In the genomic region with DNA sequence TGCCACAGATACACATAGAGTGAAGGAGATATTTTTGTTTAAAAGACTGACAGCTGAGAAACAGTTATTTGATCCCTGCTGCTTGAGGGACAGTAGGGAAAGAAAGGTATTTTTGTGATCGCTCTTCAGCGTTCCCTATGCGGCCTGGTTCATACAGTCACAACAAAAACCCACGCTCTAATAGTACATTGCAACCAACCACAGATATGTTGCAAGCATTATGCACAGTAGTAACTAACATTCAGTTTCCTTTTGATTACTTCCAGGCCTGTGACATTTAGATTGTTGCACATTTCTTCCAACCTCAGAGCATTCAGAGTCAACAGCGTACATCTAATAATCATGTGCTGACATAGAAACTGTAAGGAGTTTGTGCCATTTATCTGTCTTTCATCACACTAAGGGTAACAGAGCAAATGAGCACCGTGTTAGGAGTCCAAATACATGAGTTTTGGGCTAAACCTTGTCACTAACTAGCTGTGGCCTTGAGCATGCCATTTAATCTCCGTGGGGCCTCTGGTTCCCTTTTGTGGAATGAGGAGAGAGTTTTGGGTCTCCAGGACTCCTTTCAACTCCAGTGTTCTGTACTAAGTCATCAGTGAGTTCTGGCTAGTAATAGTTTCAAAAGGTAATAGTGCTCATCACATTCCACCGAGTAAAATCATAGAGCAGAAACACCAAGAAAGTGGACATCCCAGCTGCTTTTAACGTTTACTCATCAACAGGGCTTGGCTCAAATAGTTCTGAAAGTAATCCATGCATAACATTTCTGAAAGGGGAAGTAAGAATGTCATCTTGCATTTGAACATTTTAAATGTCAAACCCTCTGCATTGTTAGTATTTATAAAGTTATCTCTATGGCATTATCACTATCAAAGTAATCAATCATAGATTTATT, we compare ENCODE assay signal across 9 cellular contexts.
DNase-seq lines count a peak whose midpoint lies in the region; ATAC-seq and TF ChIP-seq lines count a peak whose summit lies in the region.
"Had no signal": no experiment of that assay in that cellular context is flagged by ENCODE, and none has a peak within 500 bp of the region (broad histone marks: within the 10 kb centered on the region; RNA-seq: fewer than 3 reads in every experiment).

No MANE protein-coding gene starts in this region.

- H3K27me3 Mint-ChIP-seq in nephron progenitor cell (ENCODE audit: low read depth, poor library complexity) = peaks cover under 1% of the 10 kb centered on the region

- H3K27me3 ChIP-seq in kidney epithelial cell (ENCODE audit: control insufficient read depth, insufficient read depth, low read length) = no peaks in the 10 kb centered on the region

- no peaks in the 10 kb centered on the region for H3K36me3 ChIP-seq in kidney epithelial cell (ENCODE audit: control insufficient read depth, insufficient read depth, low read length)

- H3K4me1 Mint-ChIP-seq in nephron progenitor cell = peaks cover 23% of the 10 kb centered on the region

- peak; percentile 95 for DNase-seq in NOMO-1 treated with DMSO at 0.1 percent for 48 hours (lab: John Stamatoyannopoulos, UW; ENCODE audit: unreplicated experiment)
- DNase-seq in kidney epithelial cell (ENCODE audit: low read depth) = peak; percentile 67
- no peak for DNase-seq in islet precursor cell
- no peak for DNase-seq in Ammon's horn (ENCODE audit: low spot score)
- no peak for DNase-seq in nephron progenitor cell
- no peak for DNase-seq in cerebellum (ENCODE audit: low spot score)

- no peak overlapping the region for H3K4me3 Mint-ChIP-seq in nephron progenitor cell
- H3K4me3 Mint-ChIP-seq: neural crest cell had no signal

- no peak overlapping the region for H3K27ac Mint-ChIP-seq in nephron progenitor cell

- no peaks in the 10 kb centered on the region for H3K36me3 Mint-ChIP-seq in nephron progenitor cell (ENCODE audit: low read depth)

- no peak overlapping the region for H3K4me3 ChIP-seq in kidney epithelial cell (ENCODE audit: low read depth, low read length)

- no peak for TF ChIP-seq CTCF in kidney epithelial cell (IDR thresholded peaks at IDR 0.05; ENCODE audit: insufficient read depth, low read length, poor library complexity, severe bottlenecking)
- TF ChIP-seq CTCF in nephron progenitor cell (IDR thresholded peaks at IDR 0.05) = no peak

- no peaks in the 10 kb centered on the region for H3K9me3 Mint-ChIP-seq in nephron progenitor cell
- H3K9me3 Mint-ChIP-seq: neural crest cell had no signal

- ATAC-seq in GM18508 (IDR thresholded peaks at IDR 0.05; ENCODE audit: insufficient read depth, unreplicated experiment) (peak; percentile 88), HG02642 (IDR thresholded peaks at IDR 0.05; ENCODE audit: poor library complexity, unreplicated experiment) (peak; percentile 83)

Comparison
In these comparisons a context has a peak if more than half of its experiments do, and no peak if none do; other contexts are left out.
1. DNase-seq: peak in NOMO-1 treated with DMSO at 0.1 percent for 48 hours (single experiment) and kidney epithelial cell (single experiment); none in islet precursor cell (single experiment), Ammon's horn (single experiment), nephron progenitor cell (single experiment) and cerebellum (single experiment).